6 cellular contexts compared by ENCODE assay signal in genomic region chr14:22918519-22918808, GRCh38. TPM values are rescaled to one million over a fixed set of nuclear protein-coding genes. Genes with fewer than 3 reads are reported as not detected.
DNase-seq lines count a peak whose midpoint lies in the region; ATAC-seq and TF ChIP-seq lines count a peak whose summit lies in the region.

No MANE protein-coding gene starts in this region.

- DNase-seq in AG04449 (ENCODE audit: low read depth, low spot score) = no peak
- no peak for DNase-seq in gastrocnemius medialis

- CTCF ChIA-PET in AG04449 (lab: Yijun Ruan, JAX) = interaction anchor here (0.8 to 8.7 kb wide), 13 partner anchors 11 to 362 kb away, joined by 3 to 97 read pairs (median 8); partner anchors contain the start of genes AJUBA, OXA1L and PRMT5

- no peaks in the 10 kb centered on the region for H3K4me1 ChIP-seq in endocrine pancreas (ENCODE audit: control insufficient read depth, insufficient read depth, low read length)
- peaks cover 6 to 26% of the 10 kb centered on the region in 2 donors for H3K4me1 ChIP-seq in gastrocnemius medialis

- H3K4me3 ChIP-seq in AG04449 (ENCODE audit: low read depth, low read length) (peak overlapping the region; percentile 76), endocrine pancreas (ENCODE audit: control insufficient read depth, insufficient read depth, low read length) (peak overlapping the region; percentile 95), gastrocnemius medialis (peak overlapping the region; percentile 81 to 99 (median 92))

- H3K36me3 ChIP-seq in endocrine pancreas (ENCODE audit: control insufficient read depth, insufficient read depth, low read length) (peaks cover 8% of the 10 kb centered on the region), gastrocnemius medialis (peaks cover 0 to 37% of the 10 kb centered on the region in 2 donors)

- TF ChIP-seq CTCF in AG04449 (IDR thresholded peaks at IDR 0.05; ENCODE audit: insufficient read depth, low read length, missing control alignments) (no peak), gastrocnemius medialis (IDR thresholded peaks at IDR 0.05 in 4 of 5, conservative IDR thresholded peaks at IDR 0.05 in 1 of 5) (no peak)

- H3K9ac ChIP-seq in endocrine pancreas (ENCODE audit: control insufficient read depth, insufficient read depth, low read length) = peak overlapping the region; percentile 88

- intact Hi-C loops in gastrocnemius medialis (cut with DNase I; ENCODE audit: low total_unique reads) = loop anchor here (5.0 kb wide), 3 partner anchors 46 to 321 kb away; partner anchors contain the start of genes ABHD4, LRP10 and MMP14

- H3K9me3 ChIP-seq in endocrine pancreas (ENCODE audit: control insufficient read depth, low read length) (no peaks in the 10 kb centered on the region), gastrocnemius medialis (no peaks in the 10 kb centered on the region)

- H3K27ac ChIP-seq in gastrocnemius medialis = peak overlapping the region; percentile 95 to 99 (median 98)

- TF ChIP-seq POLR2A in gastrocnemius medialis (IDR thresholded peaks at IDR 0.05) = no peak

- H3K27me3 ChIP-seq in endocrine pancreas (ENCODE audit: control insufficient read depth, insufficient read depth, low read length) (no peaks in the 10 kb centered on the region), gastrocnemius medialis (no peaks in the 10 kb centered on the region)

- POLR2A ChIA-PET in AG04449 (lab: Yijun Ruan, JAX) = interaction anchor here (0.8 to 2.1 kb wide), 5 partner anchors 9 to 64 kb away, joined by 4 to 13 read pairs (median 5); partner anchors contain the start of genes AJUBA, PRMT5 and REM2

- in situ Hi-C loops in gastrocnemius medialis (cut with MboI; ENCODE audit: low sequenced_read_pairs in 4 of 4) = no loop called here

- ATAC-seq in HG03196 (IDR thresholded peaks at IDR 0.05; ENCODE audit: unreplicated experiment) (peak; percentile 9), gastrocnemius medialis (peak in 1 of 2 donors; percentile 2), GM21786 (IDR thresholded peaks at IDR 0.05; ENCODE audit: unreplicated experiment) (no peak), HG03520 (IDR thresholded peaks at IDR 0.05; ENCODE audit: unreplicated experiment) (no peak)

RNA-seq across cellular contexts. Expression of gene RBM23, which starts 0.5 kb away (rescaled TPM):
- total RNA-seq in gastrocnemius medialis = 10 to 100 TPM; 37.7 to 83.3 (median 62.1) TPM

RNA-seq across cellular contexts. Expression of gene PRMT5, which starts 10.7 kb away (rescaled TPM):
- 10 to 100 TPM; 67.2 to 83.2 (median 78.6) TPM for total RNA-seq in gastrocnemius medialis

RNA-seq across cellular contexts. Expression of gene REM2, which starts 35.4 kb away (rescaled TPM):
- 1 to 10 TPM in 1 of 4 donors, not detected in 3; 1.1 TPM for total RNA-seq in gastrocnemius medialis

RNA-seq across cellular contexts. Expression of gene HAUS4, which starts 38.4 kb away (rescaled TPM):
- total RNA-seq in gastrocnemius medialis = 10 to 100 TPM; 12.9 to 34.6 (median 17.1) TPM

RNA-seq across cellular contexts. Expression of gene LRP10, which starts 46.9 kb away (rescaled TPM):
- total RNA-seq in gastrocnemius medialis = 100 to 1,000 TPM in 1 of 4 donors, 10 to 100 TPM in 3; 31.1 to 109 (median 60.1) TPM
